Comparison of ENCODE assay signal across 13 cellular contexts in the genomic region with DNA sequence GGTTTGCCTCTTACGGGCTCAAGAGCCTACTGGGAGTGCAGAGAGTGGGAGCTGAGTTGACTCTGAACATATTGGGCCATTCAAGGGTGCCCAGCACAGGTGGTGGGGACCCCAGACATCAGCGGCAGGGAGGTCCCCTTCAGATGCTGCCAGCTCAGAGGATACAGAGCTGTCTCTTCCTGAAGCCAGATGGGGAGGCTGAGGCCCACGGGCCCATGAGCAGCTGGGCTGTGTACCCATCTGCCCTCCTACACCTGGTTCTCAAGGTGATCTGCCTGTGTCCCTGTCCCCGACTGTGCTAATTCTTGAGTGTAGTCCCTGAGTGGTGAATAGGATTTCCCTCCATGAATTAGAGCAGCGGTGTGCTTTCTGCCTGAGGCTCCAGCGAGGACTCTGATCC.
DNase-seq lines count a peak whose midpoint lies in the region; ATAC-seq and TF ChIP-seq lines count a peak whose summit lies in the region.
"Had no signal": no experiment of that assay in that cellular context is flagged by ENCODE, and none has a peak within 500 bp of the region (broad histone marks: within the 10 kb centered on the region; RNA-seq: fewer than 3 reads in every experiment).

No MANE protein-coding gene starts in this region.

- no peaks in the 10 kb centered on the region for H3K9me3 Mint-ChIP-seq in brain
- H3K9me3 Mint-ChIP-seq: GM23338, T-cell had no signal

- H2BK12ac ChIP-seq in neuronal stem cell (ENCODE audit: low read length), result peak overlapping the region; percentile 33

- peak overlapping the region in 4 of 5 experiments; percentile 9 to 52 (median 19) for H3K27ac Mint-ChIP-seq in brain
- H3K27ac Mint-ChIP-seq: GM23338 had no signal

- H2BK15ac ChIP-seq in neuronal stem cell (ENCODE audit: low read length), result peak overlapping the region; percentile 43

- WGBS in neuronal stem cell (ENCODE audit: extremely low coverage in 2 of 2, insufficient read length in 2 of 2, insufficient replicate concordance in 1 of 2), 2 donors, result no CpG with 5 or more reads among the region's 6 CpGs

- H3K79me2 ChIP-seq in DND-41 (ENCODE audit: insufficient read depth, low read length), result no peaks in the 10 kb centered on the region

- H4K20me1 ChIP-seq in DND-41 (ENCODE audit: insufficient read depth, low read length), result no peaks in the 10 kb centered on the region

- H3K36me3 ChIP-seq in DND-41 (ENCODE audit: insufficient read depth, low read length), result no peaks in the 10 kb centered on the region
- H3K36me3 ChIP-seq in neuronal stem cell (replicated peaks in 1 of 2; ENCODE audit: control insufficient read depth in 2 of 2, insufficient read depth in 2 of 2, low read length in 2 of 2), result no peaks in the 10 kb centered on the region

- peak overlapping the region; percentile 43 for H3K23ac ChIP-seq in neuronal stem cell (ENCODE audit: low read depth, low read length, poor library complexity)

- peaks cover 47% of the 10 kb centered on the region for H3K4me1 Mint-ChIP-seq in brain
- H3K4me1 Mint-ChIP-seq: GM23338 had no signal

- H3K36me3 Mint-ChIP-seq in brain, result no peaks in the 10 kb centered on the region
- H3K36me3 Mint-ChIP-seq: T-cell had no signal

- no peak overlapping the region for H3K27ac ChIP-seq in DND-41 (ENCODE audit: low read length)
- no peak overlapping the region for H3K27ac ChIP-seq in neuronal stem cell (replicated peaks; ENCODE audit: low read length)

- H3K4me3 Mint-ChIP-seq in brain, result no peak overlapping the region
- H3K4me3 Mint-ChIP-seq: GM23338, T-cell had no signal

- H2AFZ ChIP-seq in DND-41 (ENCODE audit: low read depth, low read length), result no peak overlapping the region
- no peak overlapping the region for H2AFZ ChIP-seq in neuronal stem cell (ENCODE audit: low read length)
- H2AFZ ChIP-seq: GM23338 had no signal

- H3K4me2 ChIP-seq in DND-41 (ENCODE audit: insufficient read depth, low read length) (no peak overlapping the region), neuronal stem cell (ENCODE audit: insufficient read depth, low read length, poor library complexity, severe bottlenecking) (no peak overlapping the region)
- H3K4me2 ChIP-seq: A549, GM23338 had no signal

- peak; percentile 30 for DNase-seq in NCI-H1694 treated with DMSO at 0.1 percent for 48 hours (lab: John Stamatoyannopoulos, UW)
- DNase-seq in NCI-H1694 (lab: John Stamatoyannopoulos, UW), result no peak
- no peak for DNase-seq in DND-41
- no peak for DNase-seq in neuronal stem cell (ENCODE audit: low spot score)
- no peak for DNase-seq in foreskin melanocyte
- DNase-seq: hypothalamus, NCI-H1048, T-cell had no signal

- H3K9me3 ChIP-seq in DND-41 (ENCODE audit: insufficient read depth, low read length, severe bottlenecking) (no peaks in the 10 kb centered on the region), neuronal stem cell (replicated peaks in 1 of 2; ENCODE audit: control insufficient read depth in 2 of 2, insufficient read depth in 1 of 2, low read depth in 1 of 2, low read length in 2 of 2) (no peaks in the 10 kb centered on the region)
- H3K9me3 ChIP-seq: A549 had no signal

- H4K8ac ChIP-seq in neuronal stem cell (ENCODE audit: low read depth, low read length), result peak overlapping the region; percentile 52

- H3K4me3 ChIP-seq in DND-41 (ENCODE audit: low read depth in 1 of 2, low read length in 2 of 2) (no peak overlapping the region), neuronal stem cell (ENCODE audit: low read length in 2 of 2) (no peak overlapping the region)
- H3K4me3 ChIP-seq: A549, GM23338 had no signal

- H3K9ac ChIP-seq in DND-41 (ENCODE audit: low read depth, low read length) (no peak overlapping the region), neuronal stem cell (ENCODE audit: low read depth, low read length, poor library complexity) (no peak overlapping the region)

- peak overlapping the region; percentile 88 for H3K18ac ChIP-seq in neuronal stem cell (ENCODE audit: low read length)

- no peak overlapping the region for H2BK120ac ChIP-seq in neuronal stem cell (ENCODE audit: low read depth, low read length)

- TF ChIP-seq CTCF in DND-41 (IDR thresholded peaks at IDR 0.05; ENCODE audit: borderline replicate concordance, extremely low read depth, low read length, poor library complexity, severe bottlenecking), result no peak
- no peak for TF ChIP-seq CTCF in brain (conservative IDR thresholded peaks at IDR 0.05)

- H3K4ac ChIP-seq in neuronal stem cell (ENCODE audit: low read length), result no peak overlapping the region

- H3K14ac ChIP-seq in neuronal stem cell (ENCODE audit: low read length), result peak overlapping the region; percentile 31

- ATAC-seq in DND-41 (ENCODE audit: insufficient read depth, low read depth), result peak; percentile 30; the same call in 1 of the 3 replicates
- no peak for ATAC-seq in GM21723 (IDR thresholded peaks at IDR 0.05; ENCODE audit: unreplicated experiment)
- no peak for ATAC-seq in HG02885 (IDR thresholded peaks at IDR 0.05; ENCODE audit: poor library complexity, unreplicated experiment)
- ATAC-seq: A549, T-cell had no signal

- H2BK5ac ChIP-seq in neuronal stem cell (ENCODE audit: low read length), result no peak overlapping the region

- peaks cover 7% of the 10 kb centered on the region for H3K27me3 Mint-ChIP-seq in brain
- H3K27me3 Mint-ChIP-seq: T-cell had no signal

- H3K79me1 ChIP-seq in neuronal stem cell (ENCODE audit: low read depth, low read length), result no peaks in the 10 kb centered on the region

- H3K4me1 ChIP-seq in DND-41 (ENCODE audit: insufficient read depth, low read length) (no peaks in the 10 kb centered on the region), neuronal stem cell (ENCODE audit: control insufficient read depth in 2 of 2, insufficient read depth in 1 of 2, low read depth in 1 of 2, low read length in 2 of 2) (peaks cover 0 to 12% of the 10 kb centered on the region in 2 donors)

- no peak overlapping the region for H4K91ac ChIP-seq in neuronal stem cell (ENCODE audit: low read depth, low read length, poor library complexity)

- no peaks in the 10 kb centered on the region for H3K27me3 ChIP-seq in DND-41 (ENCODE audit: insufficient read depth, low read length, poor library complexity)
- H3K27me3 ChIP-seq in neuronal stem cell (ENCODE audit: control insufficient read depth in 3 of 3, insufficient read depth in 3 of 3, low read depth in 1 of 3, low read length in 3 of 3), result no peaks in the 10 kb centered on the region

- no peak overlapping the region for H2AK5ac ChIP-seq in neuronal stem cell (ENCODE audit: low read depth, low read length)
